Comparison of ENCODE assay signal across 9 cellular contexts in the genomic region with DNA sequence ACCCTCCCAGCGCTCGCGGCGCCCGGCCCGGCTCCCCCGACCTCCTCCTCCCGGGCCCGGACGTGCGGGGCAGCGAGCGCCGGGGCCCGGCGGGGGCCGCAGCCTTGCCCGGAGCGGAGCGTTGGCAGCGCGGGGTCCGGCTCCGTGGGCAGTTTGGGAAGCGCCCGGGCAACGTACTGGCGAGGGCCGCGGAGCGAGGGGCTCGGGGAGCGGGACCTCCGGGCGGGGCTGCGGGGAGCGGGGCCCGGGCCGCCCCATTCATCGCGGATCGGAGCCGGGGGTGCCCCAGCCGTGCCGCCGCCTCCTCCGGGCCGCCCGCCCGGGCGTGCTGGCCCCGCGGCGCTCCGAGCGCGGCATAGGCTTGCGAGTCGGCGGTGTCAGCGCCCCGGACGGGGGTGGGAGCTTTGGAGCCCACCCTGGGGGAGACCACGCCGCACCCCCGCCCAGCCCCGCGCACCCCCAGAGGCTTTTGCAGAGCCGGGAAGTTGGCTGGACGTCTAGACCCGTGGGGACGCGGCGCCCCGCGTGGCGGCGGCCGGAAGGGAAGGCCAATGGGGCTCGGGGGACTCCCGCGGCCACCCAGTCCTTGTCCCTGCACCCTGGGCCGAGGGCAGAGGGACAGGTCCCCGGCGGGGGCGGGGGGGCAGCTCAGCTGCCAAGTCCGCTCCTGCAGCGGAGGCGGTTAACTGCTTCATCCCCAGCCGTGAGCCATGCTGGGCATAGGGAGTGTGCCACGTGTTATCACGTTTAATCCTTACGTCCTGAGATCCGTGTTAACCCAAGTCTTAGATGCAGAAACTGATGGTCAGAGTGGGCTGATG. TPM values are rescaled to one million over a fixed set of nuclear protein-coding genes. Genes with fewer than 3 reads are reported as not detected.
DNase-seq lines count a peak whose midpoint lies in the region; ATAC-seq and TF ChIP-seq lines count a peak whose summit lies in the region.
"Had no signal": no experiment of that assay in that cellular context is flagged by ENCODE, and none has a peak within 500 bp of the region (broad histone marks: within the 10 kb centered on the region; RNA-seq: fewer than 3 reads in every experiment).

No MANE protein-coding gene starts in this region.

- H3K4me3 Mint-ChIP-seq in effector memory CD8-positive, alpha-beta T cell: no peak overlapping the region
- H3K4me3 Mint-ChIP-seq: stimulated activated naive CD8-positive, alpha-beta T cell treated with anti-CD3 and anti-CD28 coated beads, Interleukin-15, Interleukin-2, amounts not matched to agents 100 ng/mL and 50 ng/mL, for 24 hours had no signal

- 2% methylated on average over 69 of the region's 94 CpGs; no CpG with 5 or more reads in 1 of the 2 experiments for WGBS in IMR-90 (ENCODE audit: extremely low coverage in 2 of 2, insufficient read length in 1 of 2), 2 experiments

- peak overlapping the region; percentile 97 for H3K9ac ChIP-seq in IMR-90 (ENCODE audit: low read depth, low read length)

- H4K8ac ChIP-seq in IMR-90 (ENCODE audit: low read depth in 2 of 2, low read length in 2 of 2): peak overlapping the region; percentile 94 to 100

- TF ChIP-seq POLR2A in IMR-90 (IDR thresholded peaks at IDR 0.05; ENCODE audit: low read depth, low read length): no peak; the same call in 1 of the 2 replicates

- no peak overlapping the region for H3K27ac Mint-ChIP-seq in effector memory CD8-positive, alpha-beta T cell
- H3K27ac Mint-ChIP-seq: stimulated activated naive CD8-positive, alpha-beta T cell treated with anti-CD3 and anti-CD28 coated beads, Interleukin-15, Interleukin-2, amounts not matched to agents 100 ng/mL and 50 ng/mL, for 24 hours had no signal

- H2BK120ac ChIP-seq in IMR-90 (ENCODE audit: low read depth, low read length): peak overlapping the region; percentile 98

- peak; percentile 74 for DNase-seq in AG08395 (ENCODE audit: low spot score)
- peak; percentile 63 for DNase-seq in IMR-90
- peak in 2 of 3 experiments; percentile 8 to 9 for DNase-seq in effector memory CD8-positive, alpha-beta T cell
- DNase-seq in mucosa of gallbladder (ENCODE audit: low spot score): peak; percentile 30
- DNase-seq in ureter (ENCODE audit: low spot score): no peak
- DNase-seq in middle frontal gyrus (ENCODE audit: extremely low spot score, low spot score): no peak
- no peak for DNase-seq in SW 1271 (lab: John Stamatoyannopoulos, UW)

- H3K4ac ChIP-seq in IMR-90 (ENCODE audit: low read depth, low read length): peak overlapping the region; percentile 100

- peak overlapping the region; percentile 99 for H2BK15ac ChIP-seq in IMR-90 (ENCODE audit: low read depth, low read length)

- peak overlapping the region; percentile 99 for H4K91ac ChIP-seq in IMR-90 (ENCODE audit: insufficient read depth, low read depth, low read length)

- H3K36me3 ChIP-seq in IMR-90 (ENCODE audit: control insufficient read depth, insufficient read depth, low read length): peaks cover 26% of the 10 kb centered on the region

- peak overlapping the region; percentile 98 for H3K56ac ChIP-seq in IMR-90 (ENCODE audit: extremely low read depth, insufficient read depth, low read length)

- no peaks in the 10 kb centered on the region for H3K9me3 ChIP-seq in IMR-90 (ENCODE audit: control insufficient read depth, insufficient read depth, low read length)

- peak overlapping the region; percentile 95 for H3K18ac ChIP-seq in IMR-90 (ENCODE audit: low read depth, low read length)

- peak overlapping the region; percentile 95 for H2BK20ac ChIP-seq in IMR-90 (ENCODE audit: low read depth, low read length)

- CTCF ChIA-PET in IMR-90 (lab: Yijun Ruan, JAX): no interaction called here

- peak; percentile 57 for TF ChIP-seq CTCF in IMR-90 (conservative IDR thresholded peaks at IDR 0.05; ENCODE audit: low read depth, low read length)

- intact Hi-C loops in IMR-90 (cut with micrococcal nuclease): loop anchor here (2.0 to 10.0 kb wide), 7 partner anchors 51 to 429 kb away; partner anchors contain the start of gene BANP

- POLR2A ChIA-PET in IMR-90 (lab: Charles Lee; ENCODE audit: unreplicated experiment): no interaction called here

- peak overlapping the region; percentile 86 for H2AFZ ChIP-seq in IMR-90 (replicated peaks; ENCODE audit: low read length, poor library complexity)

- H3K4me2 ChIP-seq in IMR-90 (ENCODE audit: low read depth, low read length): peak overlapping the region; percentile 94

- no peaks in the 10 kb centered on the region for H3K36me3 Mint-ChIP-seq in effector memory CD8-positive, alpha-beta T cell (ENCODE audit: insufficient read depth)

- in situ Hi-C loops in IMR-90 (cut with MboI; ENCODE audit: low sequenced_read_pairs): loop anchor here (5.0 kb wide), 1 partner anchor 186 kb away; no protein-coding TSS in a partner anchor

- H2AK9ac ChIP-seq in IMR-90 (replicated peaks; ENCODE audit: low read depth, low read length, poor library complexity): peak overlapping the region; percentile 100

- H3K9me1 ChIP-seq in IMR-90 (ENCODE audit: insufficient read depth, low read length): peaks cover 54% of the 10 kb centered on the region

- no peaks in the 10 kb centered on the region for H3K27me3 ChIP-seq in IMR-90 (ENCODE audit: control insufficient read depth, insufficient read depth, low read length)

- H3K27me3 Mint-ChIP-seq in effector memory CD8-positive, alpha-beta T cell: peaks cover 35 to 43% of the 10 kb centered on the region in 2 donors

- no peaks in the 10 kb centered on the region for H3K9me3 Mint-ChIP-seq in effector memory CD8-positive, alpha-beta T cell
- H3K9me3 Mint-ChIP-seq: stimulated activated naive CD8-positive, alpha-beta T cell treated with anti-CD3 and anti-CD28 coated beads, Interleukin-15, Interleukin-2, amounts not matched to agents 100 ng/mL and 50 ng/mL, for 24 hours had no signal

- dilution Hi-C loops in IMR-90 (cut with HindIII; ENCODE audit: low sequenced_read_pairs, unreplicated experiment): no loop called here

- peak overlapping the region; percentile 98 for H3K27ac ChIP-seq in IMR-90 (ENCODE audit: insufficient read depth, low read length)

- H3K14ac ChIP-seq in IMR-90 (replicated peaks; ENCODE audit: low read depth, low read length): peak overlapping the region; percentile 100

- peak overlapping the region; percentile 100 for H2AK5ac ChIP-seq in IMR-90 (ENCODE audit: low read depth, low read length)

- peaks cover 6 to 8% of the 10 kb centered on the region in 2 donors for H3K4me1 Mint-ChIP-seq in effector memory CD8-positive, alpha-beta T cell (ENCODE audit: low read depth in 2 of 2)

- H3K79me1 ChIP-seq in IMR-90 (ENCODE audit: low read depth in 1 of 2, low read length in 2 of 2): peaks cover 3 to 72% of the 10 kb centered on the region in 2 experiments; a peak in 3 of 4 replicates

- BruUV-seq in IMR-90 (replicated peaks; lab: Mats Ljungman, UMichigan): no TSS peak

- peak overlapping the region; percentile 95 for H4K5ac ChIP-seq in IMR-90 (ENCODE audit: low read depth, low read length)

- peaks cover 47% of the 10 kb centered on the region for H4K20me1 ChIP-seq in IMR-90 (ENCODE audit: insufficient read depth, low read length)

- peaks cover 50% of the 10 kb centered on the region for H3K4me1 ChIP-seq in IMR-90 (ENCODE audit: control insufficient read depth, insufficient read depth, low read length)

- H3K4me3 ChIP-seq in IMR-90 (ENCODE audit: insufficient read depth, low read depth, low read length): peak overlapping the region; percentile 69

- H3K23ac ChIP-seq in IMR-90 (ENCODE audit: low read depth, low read length): peak overlapping the region; percentile 100

- TF ChIP-seq RAD21 in IMR-90 (IDR thresholded peaks at IDR 0.05; ENCODE audit: low read length): peak; percentile 63

- peak overlapping the region; percentile 95 for H2BK5ac ChIP-seq in IMR-90 (ENCODE audit: low read depth, low read length, poor library complexity, severe bottlenecking)

- ATAC-seq in IMR-90 (ENCODE audit: low read depth) (peak; percentile 40), HG02973 (IDR thresholded peaks at IDR 0.05; ENCODE audit: unreplicated experiment) (no peak)
- no peak for ATAC-seq in effector memory CD8-positive, alpha-beta T cell (replicated peaks)

TF ChIP-seq in IMR-90, 13 proteins besides CTCF, POLR2A, EP300 and RAD21:
- TF ChIP-seq NFE2L2 (IDR thresholded peaks at IDR 0.05; ENCODE audit: low read depth, low read length) (no peak), MXI1 (IDR thresholded peaks at IDR 0.05; ENCODE audit: borderline replicate concordance, low read depth, low read length) (peak; percentile 87), BHLHE40 (IDR thresholded peaks at IDR 0.05; ENCODE audit: low read depth, low read length) (0 out of 2 replicates have a peak, but pooled peaks have one; percentile 8), SMC3 (IDR thresholded peaks at IDR 0.05; ENCODE audit: low read depth, low read length) (peak; percentile 16; the same call in 1 of the 2 replicates), MAZ (IDR thresholded peaks at IDR 0.05; ENCODE audit: borderline replicate concordance, low read depth, low read length) (peak; percentile 48; the same call in 1 of the 2 replicates)
TF ChIP-seq in IMR-90: peak in this region for 4.

RNA-seq across cellular contexts. Expression of gene ZNF469, which starts 0.9 kb away (rescaled TPM):
- total RNA-seq in IMR-90 (2012; rRNA removed): 1.1 and 1.4 TPM in 2 replicates
- 13.3 and 16.4 TPM in 2 replicates for polyA plus RNA-seq in IMR-90 (2012; rRNA removed)
- polyA plus RNA-seq in IMR-90 (2012; cell fraction: cytosol; rRNA removed): 5.1 and 8.8 TPM in 2 replicates
- 32.3 and 70.4 TPM in 2 replicates for polyA plus RNA-seq in IMR-90 (2012; cell fraction: nucleus; rRNA removed; ENCODE audit: low replicate concordance)
- 3.7 TPM for total RNA-seq in mucosa of gallbladder
- 3.6 TPM for total RNA-seq in ureter

Comparison
In these comparisons a context has a peak if more than half of its experiments do, and no peak if none do; other contexts are left out.
1. DNase-seq: peak in AG08395 (single experiment), IMR-90 (single experiment), effector memory CD8-positive, alpha-beta T cell (2 of 3) and mucosa of gallbladder (single experiment); none in ureter (single experiment), middle frontal gyrus (single experiment) and SW 1271 (0 of 2).